15 cellular contexts compared by ENCODE assay signal in genomic region chr22:45709866-45710265, GRCh38. TPM values are rescaled to one million over a fixed set of nuclear protein-coding genes. Genes with fewer than 3 reads are reported as not detected.
DNase-seq lines count a peak whose midpoint lies in the region; ATAC-seq and TF ChIP-seq lines count a peak whose summit lies in the region.
"Had no signal": no experiment of that assay in that cellular context is flagged by ENCODE, and none has a peak within 500 bp of the region (broad histone marks: within the 10 kb centered on the region; RNA-seq: fewer than 3 reads in every experiment).

No MANE protein-coding gene starts in this region.

- H4K20me1 ChIP-seq in PC-9 (ENCODE audit: insufficient read depth) = 0 out of 2 replicates have a peak, but pooled peaks cover 4% of the 10 kb centered on the region

- H3K36me3 ChIP-seq in PC-9 (ENCODE audit: low read depth) (peaks cover 72% of the 10 kb centered on the region), psoas muscle (ENCODE audit: insufficient read depth in 1 of 2, low read depth in 1 of 2) (peaks cover 0 to 3% of the 10 kb centered on the region in 2 donors)

- H3K9me3 Mint-ChIP-seq in activated CD4-positive, alpha-beta T cell treated with anti-CD3 and anti-CD28 coated beads for 36 hours (ENCODE audit: low read depth) = no peaks in the 10 kb centered on the region
- H3K9me3 Mint-ChIP-seq: immature natural killer cell, nephron progenitor cell had no signal

- H3K4me3 Mint-ChIP-seq in activated CD4-positive, alpha-beta T cell treated with anti-CD3 and anti-CD28 coated beads for 36 hours = no peak overlapping the region
- H3K4me3 Mint-ChIP-seq: immature natural killer cell, nephron progenitor cell had no signal

- H3K4me2 ChIP-seq in PC-9 = peak overlapping the region; percentile 8; the same call in 1 of the 2 replicates

- peaks cover 16% of the 10 kb centered on the region for H3K4me1 ChIP-seq in PC-9 (replicated peaks; ENCODE audit: insufficient read depth)
- peaks cover 27% of the 10 kb centered on the region for H3K4me1 ChIP-seq in psoas muscle

- H3K36me3 Mint-ChIP-seq in activated CD4-positive, alpha-beta T cell treated with anti-CD3 and anti-CD28 coated beads for 36 hours (ENCODE audit: low read depth) = peaks cover 50% of the 10 kb centered on the region

- POLR2A ChIA-PET in activated CD4-positive, alpha-beta T cell treated with anti-CD3 and anti-CD28 coated beads for 36 hours (lab: Charles Lee) = no interaction called here
- POLR2A ChIA-PET in PC-9 (lab: Charles Lee; ENCODE audit: unreplicated experiment) = interaction anchor here (1.2 kb wide), 1 partner anchor 112 kb away, joined by 5 read pairs; no protein-coding TSS in a partner anchor

- H3K4me3 ChIP-seq in PC-9 = no peak overlapping the region
- H3K4me3 ChIP-seq in psoas muscle = no peak overlapping the region
- H3K4me3 ChIP-seq: ascending aorta had no signal

- H3K79me2 ChIP-seq in PC-9 (ENCODE audit: low read depth) = peaks cover 97% of the 10 kb centered on the region

- peaks cover 46% of the 10 kb centered on the region for H3F3A ChIP-seq in PC-9 (ENCODE audit: insufficient read depth, low read depth)

- WGBS in psoas muscle, 3 donors = 61 to 85% (median 82%) methylated on average over 2 of the region's 2 CpGs

- no peaks in the 10 kb centered on the region for H3K27me3 Mint-ChIP-seq in activated CD4-positive, alpha-beta T cell treated with anti-CD3 and anti-CD28 coated beads for 36 hours

- no peaks in the 10 kb centered on the region for H3K9me2 ChIP-seq in PC-9 (ENCODE audit: insufficient read depth)

- ATAC-seq in activated CD4-positive, alpha-beta T cell treated with anti-CD3 and anti-CD28 coated beads for 36 hours = peak; percentile 33
- ATAC-seq in psoas muscle (peak; percentile 79 to 93 (median 90)), HG02763 (IDR thresholded peaks at IDR 0.05; ENCODE audit: unreplicated experiment) (no peak), left colon (no peak)

- DNase-seq in activated CD4-positive, alpha-beta T cell treated with anti-CD3 and anti-CD28 coated beads for 36 hours = no peak
- no peak for DNase-seq in activated CD4-positive, alpha-beta T cell treated with anti-CD3 and anti-CD28 coated beads for 48 hours
- DNase-seq in PC-9 = peak in 1 of 2 experiments; percentile 37
- no peak for DNase-seq in epithelial cell of prostate (ENCODE audit: low read depth, low spot score)
- no peak for DNase-seq in psoas muscle
- no peak for DNase-seq in left colon
- no peak for DNase-seq in dermis blood vessel endothelial cell
- DNase-seq: immature natural killer cell; NCI-H187; nephron progenitor cell; NK-92 treated with Interleukin-12 subunit alpha and Interleukin-12 subunit beta, amount 100 ng/mL, for 24 hours; stimulated activated naive CD4-positive, alpha-beta T cell had no signal

- no TSS peak for BruUV-seq in PC-9 (replicated peaks; lab: Mats Ljungman, UMichigan)

- peaks cover 26% of the 10 kb centered on the region for H3K4me1 Mint-ChIP-seq in activated CD4-positive, alpha-beta T cell treated with anti-CD3 and anti-CD28 coated beads for 36 hours
- H3K4me1 Mint-ChIP-seq: nephron progenitor cell had no signal

- H3K27me3 ChIP-seq in PC-9 (ENCODE audit: insufficient read depth, low read depth) (no peaks in the 10 kb centered on the region), psoas muscle (ENCODE audit: insufficient read depth in 3 of 3, low read length in 2 of 3) (no peaks in the 10 kb centered on the region)
- H3K27me3 ChIP-seq: ascending aorta had no signal

- peak overlapping the region; percentile 14 for H3K27ac Mint-ChIP-seq in activated CD4-positive, alpha-beta T cell treated with anti-CD3 and anti-CD28 coated beads for 36 hours

- CTCF ChIA-PET in activated CD4-positive, alpha-beta T cell treated with anti-CD3 and anti-CD28 coated beads for 36 hours (lab: Charles Lee) = no interaction called here
- CTCF ChIA-PET in PC-9 (lab: Charles Lee) = no interaction called here

- H3K27ac ChIP-seq in PC-9 (peak overlapping the region; percentile 40), epithelial cell of prostate (peak overlapping the region; percentile 57), psoas muscle (peak overlapping the region; percentile 57)
- H3K27ac ChIP-seq: 22Rv1, ascending aorta had no signal

- TF ChIP-seq CTCF in PC-9 (conservative IDR thresholded peaks at IDR 0.05) (no peak), psoas muscle (IDR thresholded peaks at IDR 0.05) (no peak)

- no peak overlapping the region for H2AFZ ChIP-seq in PC-9

- intact Hi-C loops in activated CD4-positive, alpha-beta T cell treated with anti-CD3 and anti-CD28 coated beads for 36 hours (cut with DNase I, micrococcal nuclease) = no loop called here
- intact Hi-C loops in PC-9 (cut with micrococcal nuclease; ENCODE audit: unreplicated experiment) (no loop called here), psoas muscle (cut with DNase I) (no loop called here), left colon (cut with DNase I, micrococcal nuclease) (no loop called here)

- H3K9me3 ChIP-seq in PC-9 (ENCODE audit: insufficient read depth, low read depth) (no peaks in the 10 kb centered on the region), psoas muscle (no peaks in the 10 kb centered on the region)
- H3K9me3 ChIP-seq: ascending aorta had no signal

RNA-seq across cellular contexts. Expression of gene ATXN10, which starts 38.2 kb away (rescaled TPM):
- total RNA-seq in activated CD4-positive, alpha-beta T cell treated with anti-CD3 and anti-CD28 coated beads for 36 hours = 100 to 1,000 TPM in 1 of 2 experiments, 10 to 100 TPM in 1; 87.1 to 101 TPM
- total RNA-seq in PC-9 (2021) (275 and 303 TPM in 2 replicates), psoas muscle (100 to 1,000 TPM in 3 of 4 donors, 10 to 100 TPM in 1; 79.9 to 173 (median 137) TPM), left colon (10 to 100 TPM; 65.6 to 69.9 TPM), dermis blood vessel endothelial cell (92.4 and 127 TPM in 2 replicates)
- polyA plus RNA-seq in psoas muscle = 100 to 1,000 TPM in 1 of 3 donors, 10 to 100 TPM in 2; 57.7 to 115 (median 59.4) TPM

Comparison
In these comparisons a context has a peak if more than half of its experiments do, and no peak if none do; other contexts are left out.
1. ATAC-seq: peak in activated CD4-positive, alpha-beta T cell treated with anti-CD3 and anti-CD28 coated beads for 36 hours (single experiment) and psoas muscle (4 of 4); none in HG02763 (single experiment) and left colon (single experiment).
2. Peak in every context shown above with its lines, with median percentiles within 50 percentile points of each other: H3K27ac ChIP-seq.